Comparison of ENCODE assay signal across 1 cellular context in the genomic region with DNA sequence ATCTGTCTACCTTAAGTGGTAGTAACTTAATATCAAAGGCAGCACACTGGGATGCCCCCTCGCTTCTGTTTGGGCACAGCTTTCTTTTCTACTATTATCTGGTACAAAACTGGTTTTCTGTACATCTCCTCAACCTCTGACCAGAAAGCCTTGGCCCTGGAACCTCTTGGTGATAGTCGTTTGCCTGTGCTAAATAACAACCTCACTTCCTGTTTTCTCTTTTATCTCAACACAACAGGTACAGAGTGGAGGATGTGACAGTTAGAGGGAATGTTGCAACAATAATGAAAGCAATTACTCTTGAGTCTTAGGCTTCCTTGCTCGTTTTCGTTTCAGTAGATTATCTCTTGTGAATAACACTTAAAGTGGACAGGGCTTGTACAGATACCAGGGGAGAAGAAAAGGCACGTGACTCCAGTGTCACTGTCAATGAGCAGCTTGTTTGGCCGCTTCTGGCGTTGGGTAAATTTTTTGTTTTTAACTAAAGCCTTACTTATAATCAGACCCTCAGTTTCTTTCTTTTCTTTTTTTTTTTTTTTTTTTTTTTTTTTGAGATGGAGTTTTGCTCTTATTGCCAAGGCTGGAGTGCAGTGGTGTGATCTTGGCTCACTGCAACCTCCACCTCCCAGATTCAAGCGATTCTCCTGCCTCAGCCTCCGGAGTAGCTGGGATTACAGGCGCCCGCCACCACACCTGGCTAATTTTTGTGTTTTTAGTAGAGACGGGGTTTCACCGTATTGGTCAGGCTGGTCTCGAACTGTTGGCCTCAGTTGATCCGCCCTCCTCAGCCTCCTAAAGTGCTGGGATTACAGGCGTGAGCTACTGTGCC.
TF ChIP-seq lines count a peak whose summit lies in the region.
"Not testable (repeated sequence)": the region's sequence is repeated elsewhere in the genome, so short reads cannot be mapped to it uniquely, and the experiment has no call there.

No MANE protein-coding gene starts in this region.

TF ChIP-seq in K562, 482 proteins besides CTCF, POLR2A, EP300 and RAD21 (continues in another document):
- TF ChIP-seq HNRNPLL (IDR thresholded peaks at IDR 0.05; ENCODE audit: low read depth, low read length, poor library complexity, severe bottlenecking) (peak; percentile 30), MYNN (IDR thresholded peaks at IDR 0.05) (peak; percentile 67; the same call in 1 of the 2 replicates), FOXM1 (IDR thresholded peaks at IDR 0.05; ENCODE audit: low read depth) (peak; percentile 89), ZKSCAN8 (CRISPR knock-in tag; IDR thresholded peaks at IDR 0.05) (peak; percentile 69; the same call in 1 of the 2 replicates), HDAC3 (IDR thresholded peaks at IDR 0.05; ENCODE audit: borderline replicate concordance, partially characterized antibody) (peak; percentile 95), CBFA2T3 (IDR thresholded peaks at IDR 0.05) (peak; percentile 99), CXXC5 (CRISPR knock-in tag; IDR thresholded peaks at IDR 0.05) (peak; percentile 78), NCOA2 (IDR thresholded peaks at IDR 0.05; ENCODE audit: partially characterized antibody in 2 of 2) (peak; percentile 88 to 91), EP400 (IDR thresholded peaks at IDR 0.05) (peak; percentile 78), NEUROD1 (IDR thresholded peaks at IDR 0.05; ENCODE audit: borderline replicate concordance, low read depth, low read length, partially characterized antibody) (peak; percentile 90), SP1 (CRISPR knock-in tag; IDR thresholded peaks at IDR 0.05) (peak; percentile 81), TOE1 (IDR thresholded peaks at IDR 0.05; ENCODE audit: borderline replicate concordance) (peak; percentile 97), MECOM (CRISPR knock-in tag; IDR thresholded peaks at IDR 0.05) (peak; percentile 13; the same call in 1 of the 2 replicates), PHB2 (IDR thresholded peaks at IDR 0.05; ENCODE audit: low read depth) (peak; percentile 74), LCOR (CRISPR knock-in tag; IDR thresholded peaks at IDR 0.05) (peak; percentile 92), TEAD4 (IDR thresholded peaks at IDR 0.05; ENCODE audit: low read length) (peak; percentile 99), SMC3 (conservative IDR thresholded peaks at IDR 0.05; ENCODE audit: insufficient read depth, low read depth, low read length) (0 out of 2 replicates have a peak, but pooled peaks have one; percentile 13), ATF7 (IDR thresholded peaks at IDR 0.05) (peak; percentile 87), C11orf30 (IDR thresholded peaks at IDR 0.05; ENCODE audit: low read depth) (peak; percentile 13; the same call in 1 of the 2 replicates), GABPB1 (CRISPR knock-in tag; IDR thresholded peaks at IDR 0.05) (peak; percentile 64; the same call in 1 of the 2 replicates), MAZ (CRISPR knock-in tag; conservative IDR thresholded peaks at IDR 0.05 in 1 of 2, IDR thresholded peaks at IDR 0.05 in 1 of 2) (peak in 1 of 2 experiments; percentile 65; a peak in 2 of 4 replicates), ELF1 (tag; IDR thresholded peaks at IDR 0.05) (peak; percentile 46; the same call in 1 of the 2 replicates)
- not testable (repeated sequence) for TF ChIP-seq MYNN (CRISPR knock-in tag; IDR thresholded peaks at IDR 0.05); FOXM1 (CRISPR knock-in tag; IDR thresholded peaks at IDR 0.05; ENCODE audit: low read depth); TOE1 (CRISPR knock-in tag; IDR thresholded peaks at IDR 0.05; ENCODE audit: borderline replicate concordance, low read depth); TEAD4 (CRISPR knock-in tag; IDR thresholded peaks at IDR 0.05; ENCODE audit: borderline replicate concordance)
- TF ChIP-seq, protein P1, sequence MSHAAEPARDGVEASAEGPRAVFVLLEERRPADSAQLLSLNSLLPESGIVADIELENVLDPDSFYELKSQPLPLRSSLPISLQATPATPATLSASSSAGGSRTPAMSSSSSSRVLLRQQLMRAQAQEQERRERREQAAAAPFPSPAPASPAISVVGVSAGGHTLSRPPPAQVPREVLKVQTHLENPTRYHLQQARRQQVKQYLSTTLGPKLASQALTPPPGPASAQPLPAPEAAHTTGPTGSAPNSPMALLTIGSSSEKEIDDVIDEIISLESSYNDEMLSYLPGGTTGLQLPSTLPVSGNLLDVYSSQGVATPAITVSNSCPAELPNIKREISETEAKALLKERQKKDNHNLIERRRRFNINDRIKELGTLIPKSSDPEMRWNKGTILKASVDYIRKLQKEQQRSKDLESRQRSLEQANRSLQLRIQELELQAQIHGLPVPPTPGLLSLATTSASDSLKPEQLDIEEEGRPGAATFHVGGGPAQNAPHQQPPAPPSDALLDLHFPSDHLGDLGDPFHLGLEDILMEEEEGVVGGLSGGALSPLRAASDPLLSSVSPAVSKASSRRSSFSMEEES (CRISPR knock-in tag; IDR thresholded peaks at IDR 0.05) = peak; percentile 98
- TF ChIP-seq, protein P2, sequence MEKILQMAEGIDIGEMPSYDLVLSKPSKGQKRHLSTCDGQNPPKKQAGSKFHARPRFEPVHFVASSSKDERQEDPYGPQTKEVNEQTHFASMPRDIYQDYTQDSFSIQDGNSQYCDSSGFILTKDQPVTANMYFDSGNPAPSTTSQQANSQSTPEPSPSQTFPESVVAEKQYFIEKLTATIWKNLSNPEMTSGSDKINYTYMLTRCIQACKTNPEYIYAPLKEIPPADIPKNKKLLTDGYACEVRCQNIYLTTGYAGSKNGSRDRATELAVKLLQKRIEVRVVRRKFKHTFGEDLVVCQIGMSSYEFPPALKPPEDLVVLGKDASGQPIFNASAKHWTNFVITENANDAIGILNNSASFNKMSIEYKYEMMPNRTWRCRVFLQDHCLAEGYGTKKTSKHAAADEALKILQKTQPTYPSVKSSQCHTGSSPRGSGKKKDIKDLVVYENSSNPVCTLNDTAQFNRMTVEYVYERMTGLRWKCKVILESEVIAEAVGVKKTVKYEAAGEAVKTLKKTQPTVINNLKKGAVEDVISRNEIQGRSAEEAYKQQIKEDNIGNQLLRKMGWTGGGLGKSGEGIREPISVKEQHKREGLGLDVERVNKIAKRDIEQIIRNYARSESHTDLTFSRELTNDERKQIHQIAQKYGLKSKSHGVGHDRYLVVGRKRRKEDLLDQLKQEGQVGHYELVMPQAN (IDR thresholded peaks at IDR 0.05; ENCODE audit: borderline replicate concordance) = 0 out of 2 replicates have a peak, but pooled peaks have one; percentile 35
- TF ChIP-seq, protein P3, sequence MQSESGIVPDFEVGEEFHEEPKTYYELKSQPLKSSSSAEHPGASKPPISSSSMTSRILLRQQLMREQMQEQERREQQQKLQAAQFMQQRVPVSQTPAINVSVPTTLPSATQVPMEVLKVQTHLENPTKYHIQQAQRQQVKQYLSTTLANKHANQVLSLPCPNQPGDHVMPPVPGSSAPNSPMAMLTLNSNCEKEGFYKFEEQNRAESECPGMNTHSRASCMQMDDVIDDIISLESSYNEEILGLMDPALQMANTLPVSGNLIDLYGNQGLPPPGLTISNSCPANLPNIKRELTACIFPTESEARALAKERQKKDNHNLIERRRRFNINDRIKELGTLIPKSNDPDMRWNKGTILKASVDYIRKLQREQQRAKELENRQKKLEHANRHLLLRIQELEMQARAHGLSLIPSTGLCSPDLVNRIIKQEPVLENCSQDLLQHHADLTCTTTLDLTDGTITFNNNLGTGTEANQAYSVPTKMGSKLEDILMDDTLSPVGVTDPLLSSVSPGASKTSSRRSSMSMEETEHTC (IDR thresholded peaks at IDR 0.05) = peak; percentile 74; the same call in 1 of the 2 replicates
- TF ChIP-seq, protein P4, sequence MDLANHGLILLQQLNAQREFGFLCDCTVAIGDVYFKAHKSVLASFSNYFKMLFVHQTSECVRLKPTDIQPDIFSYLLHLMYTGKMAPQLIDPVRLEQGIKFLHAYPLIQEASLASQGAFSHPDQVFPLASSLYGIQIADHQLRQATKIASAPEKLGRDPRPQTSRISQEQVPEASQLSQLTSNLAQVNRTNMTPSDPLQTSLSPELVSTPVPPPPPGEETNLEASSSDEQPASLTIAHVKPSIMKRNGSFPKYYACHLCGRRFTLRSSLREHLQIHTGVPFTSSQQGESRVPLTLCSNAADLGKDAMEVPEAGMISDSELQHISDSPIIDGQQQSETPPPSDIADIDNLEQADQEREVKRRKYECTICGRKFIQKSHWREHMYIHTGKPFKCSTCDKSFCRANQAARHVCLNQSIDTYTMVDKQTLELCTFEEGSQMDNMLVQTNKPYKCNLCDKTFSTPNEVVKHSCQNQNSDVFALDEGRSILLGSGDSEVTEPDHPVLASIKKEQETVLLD (IDR thresholded peaks at IDR 0.05) = 0 out of 2 replicates have a peak, but pooled peaks have one; percentile 15
- TF ChIP-seq, protein P5, sequence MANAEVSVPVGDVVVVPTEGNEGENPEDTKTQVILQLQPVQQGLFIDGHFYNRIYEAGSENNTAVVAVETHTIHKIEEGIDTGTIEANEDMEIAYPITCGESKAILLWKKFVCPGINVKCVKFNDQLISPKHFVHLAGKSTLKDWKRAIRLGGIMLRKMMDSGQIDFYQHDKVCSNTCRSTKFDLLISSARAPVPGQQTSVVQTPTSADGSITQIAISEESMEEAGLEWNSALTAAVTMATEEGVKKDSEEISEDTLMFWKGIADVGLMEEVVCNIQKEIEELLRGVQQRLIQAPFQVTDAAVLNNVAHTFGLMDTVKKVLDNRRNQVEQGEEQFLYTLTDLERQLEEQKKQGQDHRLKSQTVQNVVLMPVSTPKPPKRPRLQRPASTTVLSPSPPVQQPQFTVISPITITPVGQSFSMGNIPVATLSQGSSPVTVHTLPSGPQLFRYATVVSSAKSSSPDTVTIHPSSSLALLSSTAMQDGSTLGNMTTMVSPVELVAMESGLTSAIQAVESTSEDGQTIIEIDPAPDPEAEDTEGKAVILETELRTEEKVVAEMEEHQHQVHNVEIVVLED (CRISPR knock-in tag; IDR thresholded peaks at IDR 0.05) = 0 out of 2 replicates have a peak, but pooled peaks have one; percentile 25
- TF ChIP-seq, protein P6, sequence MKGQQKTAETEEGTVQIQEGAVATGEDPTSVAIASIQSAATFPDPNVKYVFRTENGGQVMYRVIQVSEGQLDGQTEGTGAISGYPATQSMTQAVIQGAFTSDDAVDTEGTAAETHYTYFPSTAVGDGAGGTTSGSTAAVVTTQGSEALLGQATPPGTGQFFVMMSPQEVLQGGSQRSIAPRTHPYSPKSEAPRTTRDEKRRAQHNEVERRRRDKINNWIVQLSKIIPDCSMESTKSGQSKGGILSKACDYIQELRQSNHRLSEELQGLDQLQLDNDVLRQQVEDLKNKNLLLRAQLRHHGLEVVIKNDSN (CRISPR knock-in tag; IDR thresholded peaks at IDR 0.05) = peak; percentile 91
- TF ChIP-seq, protein P7, sequence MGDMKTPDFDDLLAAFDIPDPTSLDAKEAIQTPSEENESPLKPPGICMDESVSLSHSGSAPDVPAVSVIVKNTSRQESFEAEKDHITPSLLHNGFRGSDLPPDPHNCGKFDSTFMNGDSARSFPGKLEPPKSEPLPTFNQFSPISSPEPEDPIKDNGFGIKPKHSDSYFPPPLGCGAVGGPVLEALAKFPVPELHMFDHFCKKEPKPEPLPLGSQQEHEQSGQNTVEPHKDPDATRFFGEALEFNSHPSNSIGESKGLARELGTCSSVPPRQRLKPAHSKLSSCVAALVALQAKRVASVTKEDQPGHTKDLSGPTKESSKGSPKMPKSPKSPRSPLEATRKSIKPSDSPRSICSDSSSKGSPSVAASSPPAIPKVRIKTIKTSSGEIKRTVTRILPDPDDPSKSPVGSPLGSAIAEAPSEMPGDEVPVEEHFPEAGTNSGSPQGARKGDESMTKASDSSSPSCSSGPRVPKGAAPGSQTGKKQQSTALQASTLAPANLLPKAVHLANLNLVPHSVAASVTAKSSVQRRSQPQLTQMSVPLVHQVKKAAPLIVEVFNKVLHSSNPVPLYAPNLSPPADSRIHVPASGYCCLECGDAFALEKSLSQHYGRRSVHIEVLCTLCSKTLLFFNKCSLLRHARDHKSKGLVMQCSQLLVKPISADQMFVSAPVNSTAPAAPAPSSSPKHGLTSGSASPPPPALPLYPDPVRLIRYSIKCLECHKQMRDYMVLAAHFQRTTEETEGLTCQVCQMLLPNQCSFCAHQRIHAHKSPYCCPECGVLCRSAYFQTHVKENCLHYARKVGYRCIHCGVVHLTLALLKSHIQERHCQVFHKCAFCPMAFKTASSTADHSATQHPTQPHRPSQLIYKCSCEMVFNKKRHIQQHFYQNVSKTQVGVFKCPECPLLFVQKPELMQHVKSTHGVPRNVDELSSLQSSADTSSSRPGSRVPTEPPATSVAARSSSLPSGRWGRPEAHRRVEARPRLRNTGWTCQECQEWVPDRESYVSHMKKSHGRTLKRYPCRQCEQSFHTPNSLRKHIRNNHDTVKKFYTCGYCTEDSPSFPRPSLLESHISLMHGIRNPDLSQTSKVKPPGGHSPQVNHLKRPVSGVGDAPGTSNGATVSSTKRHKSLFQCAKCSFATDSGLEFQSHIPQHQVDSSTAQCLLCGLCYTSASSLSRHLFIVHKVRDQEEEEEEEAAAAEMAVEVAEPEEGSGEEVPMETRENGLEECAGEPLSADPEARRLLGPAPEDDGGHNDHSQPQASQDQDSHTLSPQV (IDR thresholded peaks at IDR 0.05) = peak; percentile 79; the same call in 1 of the 2 replicates
- TF ChIP-seq, protein P8, sequence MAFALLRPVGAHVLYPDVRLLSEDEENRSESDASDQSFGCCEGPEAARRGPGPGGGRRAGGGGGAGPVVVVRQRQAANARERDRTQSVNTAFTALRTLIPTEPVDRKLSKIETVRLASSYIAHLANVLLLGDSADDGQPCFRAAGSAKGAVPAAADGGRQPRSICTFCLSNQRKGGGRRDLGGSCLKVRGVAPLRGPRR (CRISPR knock-in tag; IDR thresholded peaks at IDR 0.05) = peak; percentile 38; the same call in 1 of the 2 replicates
- TF ChIP-seq, protein P9, sequence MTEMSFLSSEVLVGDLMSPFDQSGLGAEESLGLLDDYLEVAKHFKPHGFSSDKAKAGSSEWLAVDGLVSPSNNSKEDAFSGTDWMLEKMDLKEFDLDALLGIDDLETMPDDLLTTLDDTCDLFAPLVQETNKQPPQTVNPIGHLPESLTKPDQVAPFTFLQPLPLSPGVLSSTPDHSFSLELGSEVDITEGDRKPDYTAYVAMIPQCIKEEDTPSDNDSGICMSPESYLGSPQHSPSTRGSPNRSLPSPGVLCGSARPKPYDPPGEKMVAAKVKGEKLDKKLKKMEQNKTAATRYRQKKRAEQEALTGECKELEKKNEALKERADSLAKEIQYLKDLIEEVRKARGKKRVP (CRISPR knock-in tag; IDR thresholded peaks at IDR 0.05) = peak; percentile 97
- TF ChIP-seq, protein P10, sequence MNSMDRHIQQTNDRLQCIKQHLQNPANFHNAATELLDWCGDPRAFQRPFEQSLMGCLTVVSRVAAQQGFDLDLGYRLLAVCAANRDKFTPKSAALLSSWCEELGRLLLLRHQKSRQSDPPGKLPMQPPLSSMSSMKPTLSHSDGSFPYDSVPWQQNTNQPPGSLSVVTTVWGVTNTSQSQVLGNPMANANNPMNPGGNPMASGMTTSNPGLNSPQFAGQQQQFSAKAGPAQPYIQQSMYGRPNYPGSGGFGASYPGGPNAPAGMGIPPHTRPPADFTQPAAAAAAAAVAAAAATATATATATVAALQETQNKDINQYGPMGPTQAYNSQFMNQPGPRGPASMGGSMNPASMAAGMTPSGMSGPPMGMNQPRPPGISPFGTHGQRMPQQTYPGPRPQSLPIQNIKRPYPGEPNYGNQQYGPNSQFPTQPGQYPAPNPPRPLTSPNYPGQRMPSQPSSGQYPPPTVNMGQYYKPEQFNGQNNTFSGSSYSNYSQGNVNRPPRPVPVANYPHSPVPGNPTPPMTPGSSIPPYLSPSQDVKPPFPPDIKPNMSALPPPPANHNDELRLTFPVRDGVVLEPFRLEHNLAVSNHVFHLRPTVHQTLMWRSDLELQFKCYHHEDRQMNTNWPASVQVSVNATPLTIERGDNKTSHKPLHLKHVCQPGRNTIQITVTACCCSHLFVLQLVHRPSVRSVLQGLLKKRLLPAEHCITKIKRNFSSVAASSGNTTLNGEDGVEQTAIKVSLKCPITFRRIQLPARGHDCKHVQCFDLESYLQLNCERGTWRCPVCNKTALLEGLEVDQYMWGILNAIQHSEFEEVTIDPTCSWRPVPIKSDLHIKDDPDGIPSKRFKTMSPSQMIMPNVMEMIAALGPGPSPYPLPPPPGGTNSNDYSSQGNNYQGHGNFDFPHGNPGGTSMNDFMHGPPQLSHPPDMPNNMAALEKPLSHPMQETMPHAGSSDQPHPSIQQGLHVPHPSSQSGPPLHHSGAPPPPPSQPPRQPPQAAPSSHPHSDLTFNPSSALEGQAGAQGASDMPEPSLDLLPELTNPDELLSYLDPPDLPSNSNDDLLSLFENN (IDR thresholded peaks at IDR 0.05; ENCODE audit: low read depth in 2 of 2, low read length in 2 of 2) = peak in 1 of 2 experiments; percentile 96; a peak in 2 of 4 replicates
